1 cellular context compared by ENCODE assay signal in the genomic region with DNA sequence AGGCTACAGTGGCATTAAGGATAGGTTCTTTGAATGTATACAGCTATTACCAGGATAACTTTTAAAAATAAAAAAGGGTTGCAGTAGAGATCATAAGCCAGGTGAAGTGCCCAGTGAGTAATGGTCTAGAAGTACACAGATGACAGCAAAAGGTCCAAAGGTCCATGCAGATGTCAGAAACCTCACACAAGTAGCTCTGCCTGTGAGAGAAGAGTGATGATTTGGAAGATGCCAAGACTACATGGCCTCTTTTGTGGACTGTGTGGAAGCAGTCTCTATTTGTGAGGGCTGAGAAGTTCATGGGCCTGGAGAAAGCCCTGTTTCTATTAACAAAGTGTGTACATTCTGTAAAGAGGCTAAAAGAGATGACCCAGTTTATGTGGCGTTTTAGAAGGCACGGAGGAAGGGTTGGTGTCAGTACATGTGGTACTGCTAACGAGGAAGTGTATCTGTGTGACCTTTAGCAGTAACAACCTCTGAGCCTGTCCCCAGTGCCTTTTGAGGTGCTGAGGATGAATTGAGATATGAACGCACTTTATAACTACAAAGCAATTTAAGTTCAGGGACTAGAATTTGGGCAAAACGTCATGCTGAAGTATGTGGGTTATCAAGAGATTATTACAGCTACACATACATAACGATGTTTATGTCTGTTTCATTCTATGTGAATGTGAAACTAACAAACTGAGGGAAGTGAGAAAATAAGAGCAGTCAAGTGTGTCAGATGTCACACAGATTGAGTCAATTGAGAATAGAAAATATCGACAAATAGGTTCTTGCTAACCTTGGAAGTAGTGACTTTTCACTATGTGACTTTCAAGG.
A peak's percentile ranks its signal among the peaks of the same experiment; 100 is the strongest.
TF ChIP-seq lines count a peak whose summit lies in the region.

No MANE protein-coding gene starts in this region.

TF ChIP-seq in K562, 482 proteins besides CTCF, POLR2A, EP300 and RAD21 (continued from another document and continues in another):
- TF ChIP-seq RNF219 (CRISPR knock-in tag; IDR thresholded peaks at IDR 0.05) (no peak), NR1H2 (CRISPR knock-in tag; IDR thresholded peaks at IDR 0.05) (no peak), ZBTB43 (CRISPR knock-in tag; IDR thresholded peaks at IDR 0.05) (0 out of 2 replicates have a peak, but pooled peaks have one; percentile 29), DEAF1 (CRISPR knock-in tag; IDR thresholded peaks at IDR 0.05) (no peak), HBP1 (CRISPR knock-in tag; IDR thresholded peaks at IDR 0.05) (no peak), XRCC4 (IDR thresholded peaks at IDR 0.05; ENCODE audit: extremely low read depth, insufficient read depth, insufficient read length) (no peak), RUNX1 (IDR thresholded peaks at IDR 0.05; ENCODE audit: low read depth) (no peak), CBX1 (IDR thresholded peaks at IDR 0.05; ENCODE audit: low read depth) (no peak), ZBTB1 (CRISPR knock-in tag; IDR thresholded peaks at IDR 0.05; ENCODE audit: borderline replicate concordance, low read depth) (no peak), XRCC5 (IDR thresholded peaks at IDR 0.05; ENCODE audit: low read depth, low read length) (no peak), NKRF (IDR thresholded peaks at IDR 0.05; ENCODE audit: borderline replicate concordance) (no peak), ZSCAN32 (CRISPR knock-in tag; IDR thresholded peaks at IDR 0.05) (no peak), ILF3 (IDR thresholded peaks at IDR 0.05; ENCODE audit: borderline replicate concordance) (no peak), THRB (CRISPR knock-in tag; conservative IDR thresholded peaks at IDR 0.05) (peak; percentile 30; the same call in 1 of the 2 replicates), POLR2AphosphoS5 (IDR thresholded peaks at IDR 0.05; ENCODE audit: control insufficient read depth, insufficient read depth, low read depth, low read length) (peak; percentile 72; the same call in 1 of the 2 replicates), MAZ (CRISPR knock-in tag; conservative IDR thresholded peaks at IDR 0.05 in 1 of 2, IDR thresholded peaks at IDR 0.05 in 1 of 2) (no peak), RBM17 (IDR thresholded peaks at IDR 0.05; ENCODE audit: borderline replicate concordance, low read depth, low read length) (no peak), GTF2E2 (tag; IDR thresholded peaks at IDR 0.05) (no peak), HDAC6 (IDR thresholded peaks at IDR 0.05; ENCODE audit: low read depth, low read length) (no peak)
- TF ChIP-seq, protein P1, sequence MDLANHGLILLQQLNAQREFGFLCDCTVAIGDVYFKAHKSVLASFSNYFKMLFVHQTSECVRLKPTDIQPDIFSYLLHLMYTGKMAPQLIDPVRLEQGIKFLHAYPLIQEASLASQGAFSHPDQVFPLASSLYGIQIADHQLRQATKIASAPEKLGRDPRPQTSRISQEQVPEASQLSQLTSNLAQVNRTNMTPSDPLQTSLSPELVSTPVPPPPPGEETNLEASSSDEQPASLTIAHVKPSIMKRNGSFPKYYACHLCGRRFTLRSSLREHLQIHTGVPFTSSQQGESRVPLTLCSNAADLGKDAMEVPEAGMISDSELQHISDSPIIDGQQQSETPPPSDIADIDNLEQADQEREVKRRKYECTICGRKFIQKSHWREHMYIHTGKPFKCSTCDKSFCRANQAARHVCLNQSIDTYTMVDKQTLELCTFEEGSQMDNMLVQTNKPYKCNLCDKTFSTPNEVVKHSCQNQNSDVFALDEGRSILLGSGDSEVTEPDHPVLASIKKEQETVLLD (IDR thresholded peaks at IDR 0.05), result no peak
- TF ChIP-seq, protein P2, sequence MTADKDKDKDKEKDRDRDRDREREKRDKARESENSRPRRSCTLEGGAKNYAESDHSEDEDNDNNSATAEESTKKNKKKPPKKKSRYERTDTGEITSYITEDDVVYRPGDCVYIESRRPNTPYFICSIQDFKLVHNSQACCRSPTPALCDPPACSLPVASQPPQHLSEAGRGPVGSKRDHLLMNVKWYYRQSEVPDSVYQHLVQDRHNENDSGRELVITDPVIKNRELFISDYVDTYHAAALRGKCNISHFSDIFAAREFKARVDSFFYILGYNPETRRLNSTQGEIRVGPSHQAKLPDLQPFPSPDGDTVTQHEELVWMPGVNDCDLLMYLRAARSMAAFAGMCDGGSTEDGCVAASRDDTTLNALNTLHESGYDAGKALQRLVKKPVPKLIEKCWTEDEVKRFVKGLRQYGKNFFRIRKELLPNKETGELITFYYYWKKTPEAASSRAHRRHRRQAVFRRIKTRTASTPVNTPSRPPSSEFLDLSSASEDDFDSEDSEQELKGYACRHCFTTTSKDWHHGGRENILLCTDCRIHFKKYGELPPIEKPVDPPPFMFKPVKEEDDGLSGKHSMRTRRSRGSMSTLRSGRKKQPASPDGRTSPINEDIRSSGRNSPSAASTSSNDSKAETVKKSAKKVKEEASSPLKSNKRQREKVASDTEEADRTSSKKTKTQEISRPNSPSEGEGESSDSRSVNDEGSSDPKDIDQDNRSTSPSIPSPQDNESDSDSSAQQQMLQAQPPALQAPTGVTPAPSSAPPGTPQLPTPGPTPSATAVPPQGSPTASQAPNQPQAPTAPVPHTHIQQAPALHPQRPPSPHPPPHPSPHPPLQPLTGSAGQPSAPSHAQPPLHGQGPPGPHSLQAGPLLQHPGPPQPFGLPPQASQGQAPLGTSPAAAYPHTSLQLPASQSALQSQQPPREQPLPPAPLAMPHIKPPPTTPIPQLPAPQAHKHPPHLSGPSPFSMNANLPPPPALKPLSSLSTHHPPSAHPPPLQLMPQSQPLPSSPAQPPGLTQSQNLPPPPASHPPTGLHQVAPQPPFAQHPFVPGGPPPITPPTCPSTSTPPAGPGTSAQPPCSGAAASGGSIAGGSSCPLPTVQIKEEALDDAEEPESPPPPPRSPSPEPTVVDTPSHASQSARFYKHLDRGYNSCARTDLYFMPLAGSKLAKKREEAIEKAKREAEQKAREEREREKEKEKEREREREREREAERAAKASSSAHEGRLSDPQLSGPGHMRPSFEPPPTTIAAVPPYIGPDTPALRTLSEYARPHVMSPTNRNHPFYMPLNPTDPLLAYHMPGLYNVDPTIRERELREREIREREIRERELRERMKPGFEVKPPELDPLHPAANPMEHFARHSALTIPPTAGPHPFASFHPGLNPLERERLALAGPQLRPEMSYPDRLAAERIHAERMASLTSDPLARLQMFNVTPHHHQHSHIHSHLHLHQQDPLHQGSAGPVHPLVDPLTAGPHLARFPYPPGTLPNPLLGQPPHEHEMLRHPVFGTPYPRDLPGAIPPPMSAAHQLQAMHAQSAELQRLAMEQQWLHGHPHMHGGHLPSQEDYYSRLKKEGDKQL (CRISPR knock-in tag; IDR thresholded peaks at IDR 0.05; ENCODE audit: borderline replicate concordance), result no peak
- TF ChIP-seq, protein P3, sequence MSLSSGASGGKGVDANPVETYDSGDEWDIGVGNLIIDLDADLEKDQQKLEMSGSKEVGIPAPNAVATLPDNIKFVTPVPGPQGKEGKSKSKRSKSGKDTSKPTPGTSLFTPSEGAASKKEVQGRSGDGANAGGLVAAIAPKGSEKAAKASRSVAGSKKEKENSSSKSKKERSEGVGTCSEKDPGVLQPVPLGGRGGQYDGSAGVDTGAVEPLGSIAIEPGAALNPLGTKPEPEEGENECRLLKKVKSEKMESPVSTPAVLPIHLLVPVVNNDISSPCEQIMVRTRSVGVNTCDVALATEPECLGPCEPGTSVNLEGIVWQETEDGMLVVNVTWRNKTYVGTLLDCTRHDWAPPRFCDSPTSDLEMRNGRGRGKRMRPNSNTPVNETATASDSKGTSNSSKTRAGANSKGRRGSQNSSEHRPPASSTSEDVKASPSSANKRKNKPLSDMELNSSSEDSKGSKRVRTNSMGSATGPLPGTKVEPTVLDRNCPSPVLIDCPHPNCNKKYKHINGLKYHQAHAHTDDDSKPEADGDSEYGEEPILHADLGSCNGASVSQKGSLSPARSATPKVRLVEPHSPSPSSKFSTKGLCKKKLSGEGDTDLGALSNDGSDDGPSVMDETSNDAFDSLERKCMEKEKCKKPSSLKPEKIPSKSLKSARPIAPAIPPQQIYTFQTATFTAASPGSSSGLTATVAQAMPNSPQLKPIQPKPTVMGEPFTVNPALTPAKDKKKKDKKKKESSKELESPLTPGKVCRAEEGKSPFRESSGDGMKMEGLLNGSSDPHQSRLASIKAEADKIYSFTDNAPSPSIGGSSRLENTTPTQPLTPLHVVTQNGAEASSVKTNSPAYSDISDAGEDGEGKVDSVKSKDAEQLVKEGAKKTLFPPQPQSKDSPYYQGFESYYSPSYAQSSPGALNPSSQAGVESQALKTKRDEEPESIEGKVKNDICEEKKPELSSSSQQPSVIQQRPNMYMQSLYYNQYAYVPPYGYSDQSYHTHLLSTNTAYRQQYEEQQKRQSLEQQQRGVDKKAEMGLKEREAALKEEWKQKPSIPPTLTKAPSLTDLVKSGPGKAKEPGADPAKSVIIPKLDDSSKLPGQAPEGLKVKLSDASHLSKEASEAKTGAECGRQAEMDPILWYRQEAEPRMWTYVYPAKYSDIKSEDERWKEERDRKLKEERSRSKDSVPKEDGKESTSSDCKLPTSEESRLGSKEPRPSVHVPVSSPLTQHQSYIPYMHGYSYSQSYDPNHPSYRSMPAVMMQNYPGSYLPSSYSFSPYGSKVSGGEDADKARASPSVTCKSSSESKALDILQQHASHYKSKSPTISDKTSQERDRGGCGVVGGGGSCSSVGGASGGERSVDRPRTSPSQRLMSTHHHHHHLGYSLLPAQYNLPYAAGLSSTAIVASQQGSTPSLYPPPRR (CRISPR knock-in tag; IDR thresholded peaks at IDR 0.05; ENCODE audit: borderline replicate concordance), result no peak
- TF ChIP-seq, protein P4, sequence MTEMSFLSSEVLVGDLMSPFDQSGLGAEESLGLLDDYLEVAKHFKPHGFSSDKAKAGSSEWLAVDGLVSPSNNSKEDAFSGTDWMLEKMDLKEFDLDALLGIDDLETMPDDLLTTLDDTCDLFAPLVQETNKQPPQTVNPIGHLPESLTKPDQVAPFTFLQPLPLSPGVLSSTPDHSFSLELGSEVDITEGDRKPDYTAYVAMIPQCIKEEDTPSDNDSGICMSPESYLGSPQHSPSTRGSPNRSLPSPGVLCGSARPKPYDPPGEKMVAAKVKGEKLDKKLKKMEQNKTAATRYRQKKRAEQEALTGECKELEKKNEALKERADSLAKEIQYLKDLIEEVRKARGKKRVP (CRISPR knock-in tag; IDR thresholded peaks at IDR 0.05), result no peak
